1 cellular context compared by ENCODE assay signal in genomic region chr9:94706922-94707321, GRCh38.
TF ChIP-seq lines count a peak whose summit lies in the region.

No MANE protein-coding gene starts in this region.

TF ChIP-seq in HepG2, 621 proteins besides CTCF, POLR2A, EP300 and RAD21 (continued from another document and continues in another):
- TF ChIP-seq, protein P1, sequence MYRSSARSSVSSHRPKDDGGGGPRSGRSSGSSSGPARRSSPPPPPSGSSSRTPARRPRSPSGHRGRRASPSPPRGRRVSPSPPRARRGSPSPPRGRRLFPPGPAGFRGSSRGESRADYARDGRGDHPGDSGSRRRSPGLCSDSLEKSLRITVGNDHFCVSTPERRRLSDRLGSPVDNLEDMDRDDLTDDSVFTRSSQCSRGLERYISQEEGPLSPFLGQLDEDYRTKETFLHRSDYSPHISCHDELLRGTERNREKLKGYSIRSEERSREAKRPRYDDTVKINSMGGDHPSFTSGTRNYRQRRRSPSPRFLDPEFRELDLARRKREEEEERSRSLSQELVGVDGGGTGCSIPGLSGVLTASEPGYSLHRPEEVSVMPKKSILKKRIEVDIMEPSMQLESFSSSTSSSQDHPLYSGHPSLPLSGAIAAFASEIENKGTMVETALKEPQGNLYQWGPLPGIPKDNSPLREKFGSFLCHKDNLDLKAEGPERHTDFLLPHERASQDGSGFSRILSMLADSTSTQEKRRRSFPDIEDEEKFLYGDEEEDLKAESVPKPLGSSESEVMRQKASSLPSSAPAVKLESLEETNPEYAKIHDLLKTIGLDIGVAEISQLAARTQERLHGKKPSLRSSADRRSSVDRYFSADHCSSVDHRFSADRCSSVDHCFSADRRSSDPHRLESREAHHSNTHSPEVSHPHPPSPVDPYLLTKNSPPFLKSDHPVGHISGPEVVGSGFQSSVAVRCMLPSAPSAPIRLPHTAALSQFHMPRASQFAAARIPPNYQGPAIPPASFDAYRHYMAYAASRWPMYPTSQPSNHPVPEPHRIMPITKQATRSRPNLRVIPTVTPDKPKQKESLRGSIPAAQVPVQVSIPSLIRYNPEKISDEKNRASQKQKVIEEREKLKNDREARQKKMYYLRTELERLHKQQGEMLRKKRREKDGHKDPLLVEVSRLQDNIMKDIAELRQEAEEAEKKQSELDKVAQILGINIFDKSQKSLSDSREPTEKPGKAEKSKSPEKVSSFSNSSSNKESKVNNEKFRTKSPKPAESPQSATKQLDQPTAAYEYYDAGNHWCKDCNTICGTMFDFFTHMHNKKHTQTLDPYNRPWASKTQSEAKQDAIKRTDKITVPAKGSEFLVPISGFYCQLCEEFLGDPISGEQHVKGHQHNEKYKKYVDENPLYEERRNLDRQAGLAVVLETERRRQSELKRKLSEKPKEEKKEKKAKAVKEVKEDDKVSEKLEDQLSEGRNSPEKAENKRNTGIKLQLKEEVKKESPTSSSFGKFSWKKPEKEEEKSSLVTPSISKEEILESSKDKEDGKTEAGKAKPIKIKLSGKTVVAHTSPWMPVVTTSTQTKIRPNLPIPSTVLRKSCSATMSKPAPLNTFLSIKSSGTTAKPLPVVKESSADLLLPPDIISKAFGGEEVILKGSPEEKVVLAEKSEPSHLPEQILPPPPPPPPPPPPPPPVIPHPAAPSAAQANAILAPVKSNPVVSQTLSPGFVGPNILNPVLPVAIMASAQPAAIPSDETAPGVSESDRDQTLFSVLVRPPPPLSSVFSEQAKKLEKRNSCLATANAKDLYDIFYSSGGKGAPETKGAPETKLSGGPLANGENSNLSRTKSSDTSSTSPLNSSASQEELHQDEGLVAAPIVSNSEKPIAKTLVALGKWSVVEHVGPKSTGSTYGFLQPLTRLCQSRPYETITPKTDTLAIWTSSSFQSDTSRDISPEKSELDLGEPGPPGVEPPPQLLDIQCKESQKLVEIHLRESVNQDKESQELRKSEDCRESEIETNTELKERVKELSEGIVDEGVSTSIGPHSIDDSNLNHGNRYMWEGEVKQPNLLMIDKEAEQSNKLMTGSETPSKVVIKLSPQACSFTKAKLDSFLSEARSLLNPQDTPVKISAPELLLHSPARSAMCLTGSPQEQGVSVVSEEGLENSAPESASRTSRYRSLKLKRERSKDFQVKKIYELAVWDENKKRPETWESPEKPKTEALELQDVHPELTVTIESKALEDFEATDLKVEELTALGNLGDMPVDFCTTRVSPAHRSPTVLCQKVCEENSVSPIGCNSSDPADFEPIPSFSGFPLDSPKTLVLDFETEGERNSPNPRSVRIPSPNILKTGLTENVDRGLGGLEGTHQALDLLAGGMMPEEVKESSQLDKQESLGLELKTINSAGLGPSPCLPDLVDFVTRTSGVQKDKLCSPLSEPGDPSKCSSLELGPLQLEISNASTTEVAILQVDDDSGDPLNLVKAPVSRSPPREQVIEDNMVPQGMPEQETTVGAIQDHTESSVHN (CRISPR knock-in tag; IDR thresholded peaks at IDR 0.05): no peak
- no peak for TF ChIP-seq ZNF337 (CRISPR knock-in tag; IDR thresholded peaks at IDR 0.05; ENCODE audit: borderline replicate concordance, low read depth)
- TF ChIP-seq KLF11 (CRISPR knock-in tag; IDR thresholded peaks at IDR 0.05): no peak
- no peak for TF ChIP-seq ZNF672 (CRISPR knock-in tag; IDR thresholded peaks at IDR 0.05)
- TF ChIP-seq NR2F6 (IDR thresholded peaks at IDR 0.05): peak; percentile 59
- TF ChIP-seq NR2F6 (CRISPR knock-in tag; IDR thresholded peaks at IDR 0.05): peak; percentile 58
- TF ChIP-seq ZNF33A (CRISPR knock-in tag; IDR thresholded peaks at IDR 0.05; ENCODE audit: borderline replicate concordance): no peak
- TF ChIP-seq EHMT2 (IDR thresholded peaks at IDR 0.05; ENCODE audit: borderline replicate concordance, low read depth, low read length): no peak
- peak; percentile 64; the same call in 1 of the 2 replicates for TF ChIP-seq RCOR2 (CRISPR knock-in tag; IDR thresholded peaks at IDR 0.05)
- TF ChIP-seq SETDB1 (CRISPR knock-in tag; IDR thresholded peaks at IDR 0.05; ENCODE audit: borderline replicate concordance): no peak
- no peak for TF ChIP-seq SMARCE1 (IDR thresholded peaks at IDR 0.05; ENCODE audit: borderline replicate concordance)
- no peak for TF ChIP-seq ZNF343 (CRISPR knock-in tag; IDR thresholded peaks at IDR 0.05)
- TF ChIP-seq ZNF12 (CRISPR knock-in tag; IDR thresholded peaks at IDR 0.05): no peak
- TF ChIP-seq FOXO1 (CRISPR knock-in tag; IDR thresholded peaks at IDR 0.05): peak; percentile 24; the same call in 1 of the 2 replicates
- TF ChIP-seq, protein P2, sequence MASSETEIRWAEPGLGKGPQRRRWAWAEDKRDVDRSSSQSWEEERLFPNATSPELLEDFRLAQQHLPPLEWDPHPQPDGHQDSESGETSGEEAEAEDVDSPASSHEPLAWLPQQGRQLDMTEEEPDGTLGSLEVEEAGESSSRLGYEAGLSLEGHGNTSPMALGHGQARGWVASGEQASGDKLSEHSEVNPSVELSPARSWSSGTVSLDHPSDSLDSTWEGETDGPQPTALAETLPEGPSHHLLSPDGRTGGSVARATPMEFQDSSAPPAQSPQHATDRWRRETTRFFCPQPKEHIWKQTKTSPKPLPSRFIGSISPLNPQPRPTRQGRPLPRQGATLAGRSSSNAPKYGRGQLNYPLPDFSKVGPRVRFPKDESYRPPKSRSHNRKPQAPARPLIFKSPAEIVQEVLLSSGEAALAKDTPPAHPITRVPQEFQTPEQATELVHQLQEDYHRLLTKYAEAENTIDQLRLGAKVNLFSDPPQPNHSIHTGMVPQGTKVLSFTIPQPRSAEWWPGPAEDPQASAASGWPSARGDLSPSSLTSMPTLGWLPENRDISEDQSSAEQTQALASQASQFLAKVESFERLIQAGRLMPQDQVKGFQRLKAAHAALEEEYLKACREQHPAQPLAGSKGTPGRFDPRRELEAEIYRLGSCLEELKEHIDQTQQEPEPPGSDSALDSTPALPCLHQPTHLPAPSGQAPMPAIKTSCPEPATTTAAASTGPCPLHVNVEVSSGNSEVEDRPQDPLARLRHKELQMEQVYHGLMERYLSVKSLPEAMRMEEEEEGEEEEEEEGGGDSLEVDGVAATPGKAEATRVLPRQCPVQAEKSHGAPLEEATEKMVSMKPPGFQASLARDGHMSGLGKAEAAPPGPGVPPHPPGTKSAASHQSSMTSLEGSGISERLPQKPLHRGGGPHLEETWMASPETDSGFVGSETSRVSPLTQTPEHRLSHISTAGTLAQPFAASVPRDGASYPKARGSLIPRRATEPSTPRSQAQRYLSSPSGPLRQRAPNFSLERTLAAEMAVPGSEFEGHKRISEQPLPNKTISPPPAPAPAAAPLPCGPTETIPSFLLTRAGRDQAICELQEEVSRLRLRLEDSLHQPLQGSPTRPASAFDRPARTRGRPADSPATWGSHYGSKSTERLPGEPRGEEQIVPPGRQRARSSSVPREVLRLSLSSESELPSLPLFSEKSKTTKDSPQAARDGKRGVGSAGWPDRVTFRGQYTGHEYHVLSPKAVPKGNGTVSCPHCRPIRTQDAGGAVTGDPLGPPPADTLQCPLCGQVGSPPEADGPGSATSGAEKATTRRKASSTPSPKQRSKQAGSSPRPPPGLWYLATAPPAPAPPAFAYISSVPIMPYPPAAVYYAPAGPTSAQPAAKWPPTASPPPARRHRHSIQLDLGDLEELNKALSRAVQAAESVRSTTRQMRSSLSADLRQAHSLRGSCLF (CRISPR knock-in tag; IDR thresholded peaks at IDR 0.05; ENCODE audit: borderline replicate concordance): no peak
- TF ChIP-seq KLF15 (CRISPR knock-in tag; IDR thresholded peaks at IDR 0.05; ENCODE audit: borderline replicate concordance): no peak
- TF ChIP-seq ZNF34 (CRISPR knock-in tag; IDR thresholded peaks at IDR 0.05; ENCODE audit: borderline replicate concordance): no peak
- no peak for TF ChIP-seq ZNF580 (CRISPR knock-in tag; IDR thresholded peaks at IDR 0.05; ENCODE audit: borderline replicate concordance, low read depth)
- TF ChIP-seq POLR2AphosphoS5 (IDR thresholded peaks at IDR 0.05; ENCODE audit: low read depth, low read length): no peak
- TF ChIP-seq ESRRA (CRISPR knock-in tag; IDR thresholded peaks at IDR 0.05; ENCODE audit: low read depth): no peak
- TF ChIP-seq PRPF4 (IDR thresholded peaks at IDR 0.05; ENCODE audit: low read depth, low read length, poor library complexity, severe bottlenecking): no peak
- TF ChIP-seq ZNF503 (CRISPR knock-in tag; IDR thresholded peaks at IDR 0.05): no peak
- TF ChIP-seq NFE2 (CRISPR knock-in tag; IDR thresholded peaks at IDR 0.05): no peak
- TF ChIP-seq ZNF326 (CRISPR knock-in tag; IDR thresholded peaks at IDR 0.05; ENCODE audit: borderline replicate concordance): no peak
- TF ChIP-seq, protein P3, sequence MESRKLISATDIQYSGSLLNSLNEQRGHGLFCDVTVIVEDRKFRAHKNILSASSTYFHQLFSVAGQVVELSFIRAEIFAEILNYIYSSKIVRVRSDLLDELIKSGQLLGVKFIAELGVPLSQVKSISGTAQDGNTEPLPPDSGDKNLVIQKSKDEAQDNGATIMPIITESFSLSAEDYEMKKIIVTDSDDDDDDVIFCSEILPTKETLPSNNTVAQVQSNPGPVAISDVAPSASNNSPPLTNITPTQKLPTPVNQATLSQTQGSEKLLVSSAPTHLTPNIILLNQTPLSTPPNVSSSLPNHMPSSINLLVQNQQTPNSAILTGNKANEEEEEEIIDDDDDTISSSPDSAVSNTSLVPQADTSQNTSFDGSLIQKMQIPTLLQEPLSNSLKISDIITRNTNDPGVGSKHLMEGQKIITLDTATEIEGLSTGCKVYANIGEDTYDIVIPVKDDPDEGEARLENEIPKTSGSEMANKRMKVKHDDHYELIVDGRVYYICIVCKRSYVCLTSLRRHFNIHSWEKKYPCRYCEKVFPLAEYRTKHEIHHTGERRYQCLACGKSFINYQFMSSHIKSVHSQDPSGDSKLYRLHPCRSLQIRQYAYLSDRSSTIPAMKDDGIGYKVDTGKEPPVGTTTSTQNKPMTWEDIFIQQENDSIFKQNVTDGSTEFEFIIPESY (CRISPR knock-in tag; IDR thresholded peaks at IDR 0.05): no peak
- no peak for TF ChIP-seq ARNT2 (CRISPR knock-in tag; IDR thresholded peaks at IDR 0.05; ENCODE audit: low read depth)
- no peak for TF ChIP-seq HNF1A (IDR thresholded peaks at IDR 0.05; ENCODE audit: low read depth)
- TF ChIP-seq HNF1A (CRISPR knock-in tag; IDR thresholded peaks at IDR 0.05; ENCODE audit: borderline replicate concordance): no peak
- no peak for TF ChIP-seq HMGXB4 (CRISPR knock-in tag; IDR thresholded peaks at IDR 0.05; ENCODE audit: borderline replicate concordance in 1 of 2, low read depth in 1 of 2)
- TF ChIP-seq, protein P4, sequence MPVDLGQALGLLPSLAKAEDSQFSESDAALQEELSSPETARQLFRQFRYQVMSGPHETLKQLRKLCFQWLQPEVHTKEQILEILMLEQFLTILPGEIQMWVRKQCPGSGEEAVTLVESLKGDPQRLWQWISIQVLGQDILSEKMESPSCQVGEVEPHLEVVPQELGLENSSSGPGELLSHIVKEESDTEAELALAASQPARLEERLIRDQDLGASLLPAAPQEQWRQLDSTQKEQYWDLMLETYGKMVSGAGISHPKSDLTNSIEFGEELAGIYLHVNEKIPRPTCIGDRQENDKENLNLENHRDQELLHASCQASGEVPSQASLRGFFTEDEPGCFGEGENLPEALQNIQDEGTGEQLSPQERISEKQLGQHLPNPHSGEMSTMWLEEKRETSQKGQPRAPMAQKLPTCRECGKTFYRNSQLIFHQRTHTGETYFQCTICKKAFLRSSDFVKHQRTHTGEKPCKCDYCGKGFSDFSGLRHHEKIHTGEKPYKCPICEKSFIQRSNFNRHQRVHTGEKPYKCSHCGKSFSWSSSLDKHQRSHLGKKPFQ (CRISPR knock-in tag; IDR thresholded peaks at IDR 0.05; ENCODE audit: insufficient replicate concordance): no peak
